In the genomic region with DNA sequence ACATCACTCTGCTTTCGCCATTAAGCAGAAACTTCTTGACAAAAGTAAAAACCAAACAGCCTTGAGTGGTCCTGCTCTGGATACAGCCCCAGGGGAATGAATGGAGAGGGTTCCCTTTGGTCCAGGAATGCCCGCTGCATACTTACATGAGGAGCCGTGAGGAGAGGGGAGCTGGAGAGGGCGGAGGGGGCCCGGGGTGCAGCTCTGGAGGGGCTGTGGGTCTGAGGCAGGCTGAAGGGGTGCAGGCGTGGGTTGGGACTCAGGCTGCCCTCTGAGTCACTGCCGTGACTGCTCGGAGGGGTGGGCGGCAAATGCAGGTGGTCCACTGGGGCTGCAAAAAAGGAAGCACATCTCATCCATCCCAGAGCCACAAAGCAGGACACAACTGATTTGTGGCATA, we compare ENCODE assay signal across 16 cellular contexts.
"Had no signal": no experiment of that assay in that cellular context is flagged by ENCODE, and none has a peak within 500 bp of the region (broad histone marks: within the 10 kb centered on the region; RNA-seq: fewer than 3 reads in every experiment).

No MANE protein-coding gene starts in this region.

- H3K27ac Mint-ChIP-seq: activated CD8-positive, alpha-beta T cell treated with anti-CD3 and anti-CD28 coated beads for 36 hours; activated naive CD4-positive, alpha-beta T cell treated with anti-CD3 and anti-CD28 coated beads for 36 hours; activated T-helper 17 cell treated with anti-CD3 and anti-CD28 coated beads, Interleukin-2, amount 50 U/mL, for 72 hours; T-cell; type B pancreatic cell had no signal

- DNase-seq: activated CD4-positive, alpha-beta T cell treated with anti-CD3 and anti-CD28 coated beads for 36 hours; activated CD8-positive, alpha-beta T cell treated with anti-CD3 and anti-CD28 coated beads for 36 hours; activated naive CD4-positive, alpha-beta T cell treated with anti-CD3 and anti-CD28 coated beads for 36 hours; cerebellar nuclear complex; gastrocnemius medialis; hippocampal formation; left cardiac atrium; naive thymus-derived CD4-positive, alpha-beta T cell; psoas muscle; stimulated activated CD4-positive, alpha-beta T cell treated with anti-CD3 and anti-CD28 coated beads, Interleukin-2, amount 100 ng/mL, for 48 hours; stomach; T-cell; WERI-Rb-1 had no signal

- H3K27ac ChIP-seq: gastrocnemius medialis, psoas muscle, SK-N-MC, WERI-Rb-1 had no signal

- H3K27me3 Mint-ChIP-seq: activated CD4-positive, alpha-beta T cell treated with anti-CD3 and anti-CD28 coated beads for 36 hours; activated CD8-positive, alpha-beta T cell treated with anti-CD3 and anti-CD28 coated beads for 36 hours; activated T-helper 17 cell treated with anti-CD3 and anti-CD28 coated beads, Interleukin-2, amount 50 U/mL, for 72 hours; naive thymus-derived CD4-positive, alpha-beta T cell; T-cell; type B pancreatic cell had no signal

- H3K4me3 Mint-ChIP-seq: activated CD4-positive, alpha-beta T cell treated with anti-CD3 and anti-CD28 coated beads for 36 hours; activated CD8-positive, alpha-beta T cell treated with anti-CD3 and anti-CD28 coated beads for 36 hours; activated naive CD4-positive, alpha-beta T cell treated with anti-CD3 and anti-CD28 coated beads for 36 hours; activated T-helper 17 cell treated with anti-CD3 and anti-CD28 coated beads, Interleukin-2, amount 50 U/mL, for 72 hours; naive thymus-derived CD4-positive, alpha-beta T cell; T-cell; type B pancreatic cell had no signal

- H3K9me3 Mint-ChIP-seq: activated CD8-positive, alpha-beta T cell treated with anti-CD3 and anti-CD28 coated beads for 36 hours; activated naive CD4-positive, alpha-beta T cell treated with anti-CD3 and anti-CD28 coated beads for 36 hours; activated T-helper 17 cell treated with anti-CD3 and anti-CD28 coated beads, Interleukin-2, amount 50 U/mL, for 72 hours; T-cell had no signal
